ENCODE assay signal across 24 cellular contexts in the genomic region with DNA sequence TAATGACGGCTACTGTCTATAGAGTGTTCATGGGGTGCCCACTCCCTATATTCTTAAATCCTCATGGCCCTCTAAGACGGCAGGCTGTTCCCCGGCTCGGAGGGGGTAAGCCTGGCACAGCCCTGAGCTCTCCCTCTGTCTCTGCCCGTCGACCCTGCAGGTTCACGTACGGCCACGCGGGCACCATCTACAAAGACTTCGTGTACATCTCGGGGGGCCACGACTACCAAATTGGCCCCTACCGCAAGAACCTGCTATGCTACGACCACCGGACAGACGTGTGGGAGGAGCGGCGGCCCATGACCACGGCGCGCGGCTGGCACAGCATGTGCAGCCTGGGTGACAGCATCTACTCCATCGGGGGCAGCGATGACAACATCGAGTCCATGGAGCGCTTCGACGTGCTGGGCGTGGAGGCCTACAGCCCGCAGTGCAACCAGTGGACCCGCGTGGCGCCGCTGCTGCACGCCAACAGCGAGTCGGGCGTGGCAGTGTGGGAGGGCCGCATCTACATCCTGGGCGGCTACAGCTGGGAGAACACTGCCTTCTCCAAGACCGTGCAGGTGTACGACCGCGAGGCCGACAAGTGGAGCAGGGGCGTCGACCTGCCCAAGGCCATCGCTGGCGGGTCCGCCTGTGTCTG.
"Had no signal": no experiment of that assay in that cellular context is flagged by ENCODE, and none has a peak within 500 bp of the region (broad histone marks: within the 10 kb centered on the region; RNA-seq: fewer than 3 reads in every experiment).

No MANE protein-coding gene starts in this region.

- H3K4me3 ChIP-seq: SK-N-MC had no signal

- H3K27ac ChIP-seq: SK-N-MC had no signal

- FAIRE-seq: bronchial epithelial cell had no signal

- DNase-seq: activated CD4-positive, alpha-beta T cell treated with anti-CD3 and anti-CD28 coated beads, Interleukin-2, amount 10 ng/mL, durations not matched to agents 24 days and 14 days; activated CD4-positive, alpha-beta T cell treated with anti-CD3 and anti-CD28 coated beads, Interleukin-2, amount 50 U/mL, for 4 hours; activated CD8-positive, alpha-beta T cell treated with anti-CD3 and anti-CD28 coated beads for 36 hours; activated gamma-delta T cell treated with Interleukin-2 at 50 U/mL for 16 hours; activated naive CD4-positive, alpha-beta T cell treated with anti-CD3 and anti-CD28 coated beads for 36 hours; activated T-cell treated with anti-CD3 and anti-CD28 coated beads, Interleukin-2, amount 50 U/mL, for 1 hour; anterior cingulate cortex; caudate nucleus; NCI-H1092 treated with DMSO at 0.1 percent for 48 hours; NCI-H1417; NCI-H146; NCI-H187; NCI-H2029 treated with DMSO at 0.1 percent for 48 hours; NCI-H2107; NCI-H2171; NCI-H510A; NCI-H526; NCI-H748 treated with DMSO at 0.1 percent for 48 hours; NK-92 treated with Interleukin-12 subunit alpha and Interleukin-12 subunit beta, amount 100 ng/mL, for 24 hours; Right ventricle myocardium superior; T1000 had no signal

- ATAC-seq: activated CD8-positive, alpha-beta T cell treated with anti-CD3 and anti-CD28 coated beads for 36 hours; activated naive CD4-positive, alpha-beta T cell treated with anti-CD3 and anti-CD28 coated beads, Interleukin-2, amount 50 U/mL, for 72 hours had no signal
